Comparison of ENCODE assay signal across 25 cellular contexts in the genomic region with DNA sequence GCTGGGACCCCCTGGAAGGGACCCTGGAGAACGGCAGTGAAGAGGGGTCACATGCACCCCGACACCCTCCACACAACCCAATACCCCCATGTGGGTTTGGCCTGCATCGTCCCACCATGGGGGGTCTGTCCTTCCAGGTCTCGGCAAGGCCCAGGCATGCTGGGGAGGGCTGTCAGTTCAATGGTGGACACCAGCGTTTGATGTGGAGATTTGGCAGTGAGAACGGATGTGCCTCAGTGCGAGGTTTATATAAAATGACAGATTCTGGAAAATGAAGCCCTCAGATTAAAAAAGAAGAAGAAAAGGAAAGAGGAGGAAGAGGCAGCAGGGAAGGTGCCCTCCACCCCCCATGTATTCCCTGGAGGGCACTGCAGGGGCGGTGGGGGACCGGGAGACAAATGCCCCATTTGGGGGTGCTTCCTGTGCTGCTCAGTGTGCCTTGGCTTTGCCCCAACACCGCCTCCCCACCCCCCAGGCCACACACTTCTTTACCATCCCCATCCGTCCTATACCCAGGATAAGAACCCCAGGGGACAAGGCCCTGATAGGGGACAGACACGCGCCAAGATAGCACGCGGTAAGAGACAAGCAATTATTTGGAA. TPM values are rescaled to one million over a fixed set of nuclear protein-coding genes. Genes with fewer than 3 reads are reported as not detected.
"Had no signal": no experiment of that assay in that cellular context is flagged by ENCODE, and none has a peak within 500 bp of the region (broad histone marks: within the 10 kb centered on the region; RNA-seq: fewer than 3 reads in every experiment).

No MANE protein-coding gene starts in this region.

- H3K4me3 ChIP-seq: coronary artery, esophagus squamous epithelium, lower lobe of right lung, prostate gland, right atrium auricular region, smooth muscle cell, suprapubic skin, transverse colon, upper lobe of right lung, vagina had no signal

- H3K27me3 ChIP-seq: right atrium auricular region, transverse colon, vagina had no signal

- H3K9me3 Mint-ChIP-seq: naive thymus-derived CD8-positive, alpha-beta T cell; stimulated activated naive CD8-positive, alpha-beta T cell treated with anti-CD3 and anti-CD28 coated beads, Interleukin-15, amount 100 ng/mL, for 72 hours had no signal

- H3K4me1 ChIP-seq: esophagus squamous epithelium, lower lobe of right lung, prostate gland, right atrium auricular region, suprapubic skin, transverse colon, upper lobe of right lung, vagina had no signal

- H3K9me3 ChIP-seq: esophagus squamous epithelium, lower lobe of right lung, prostate gland, right atrium auricular region, suprapubic skin, transverse colon, upper lobe of right lung, vagina had no signal

- ATAC-seq: left ventricle myocardium superior; lower lobe of right lung; naive thymus-derived CD8-positive, alpha-beta T cell; sciatic nerve; stimulated activated naive CD8-positive, alpha-beta T cell treated with anti-CD3 and anti-CD28 coated beads, Interleukin-15, amount 100 ng/mL, for 72 hours; upper lobe of right lung had no signal

- H3K4me2 ChIP-seq: smooth muscle cell had no signal

- DNase-seq: dermis blood vessel endothelial cell; effector memory CD4-positive, alpha-beta T cell; erythroblast; esophagus squamous epithelium; foreskin melanocyte; left ventricle myocardium superior; lower lobe of right lung; naive thymus-derived CD8-positive, alpha-beta T cell; stimulated activated CD4-positive, alpha-beta T cell treated with anti-CD3 and anti-CD28 coated beads, Interleukin-12 subunit alpha, Interleukin-12 subunit beta, amount 100 ng/mL, for 4 hours; stimulated activated CD4-positive, alpha-beta T cell treated with anti-CD3 and anti-CD28 coated beads, Interleukin-1b, Interleukin-23, amount 100 ng/mL, for 48 hours; stimulated activated CD4-positive, alpha-beta T cell treated with anti-CD3 and anti-CD28 coated beads, Interleukin-4, amount 100 ng/mL, for 1 hour; stimulated activated CD8-positive, alpha-beta memory T cell treated with anti-CD3 and anti-CD28 coated beads, Interleukin-4, amount 100 ng/mL, for 48 hours; stimulated activated naive CD4-positive, alpha-beta T cell; stimulated activated naive CD8-positive, alpha-beta T cell treated with anti-CD3 and anti-CD28 coated beads, Interleukin-15, amount 100 ng/mL, for 72 hours; transverse colon; upper lobe of right lung had no signal

- H3K4me3 Mint-ChIP-seq: naive thymus-derived CD8-positive, alpha-beta T cell; stimulated activated naive CD8-positive, alpha-beta T cell treated with anti-CD3 and anti-CD28 coated beads, Interleukin-15, amount 100 ng/mL, for 72 hours had no signal

- H3K36me3 ChIP-seq: esophagus squamous epithelium, lower lobe of right lung, prostate gland, right atrium auricular region, suprapubic skin, transverse colon, upper lobe of right lung, vagina had no signal

- H3K27ac ChIP-seq: coronary artery, esophagus squamous epithelium, lower lobe of right lung, prostate gland, right atrium auricular region, suprapubic skin, transverse colon, upper lobe of right lung, vagina had no signal

- H3K4me1 Mint-ChIP-seq: naive thymus-derived CD8-positive, alpha-beta T cell; stimulated activated naive CD8-positive, alpha-beta T cell treated with anti-CD3 and anti-CD28 coated beads, Interleukin-15, amount 100 ng/mL, for 72 hours had no signal

- H3K27ac Mint-ChIP-seq: stimulated activated naive CD8-positive, alpha-beta T cell treated with anti-CD3 and anti-CD28 coated beads, Interleukin-15, amount 100 ng/mL, for 72 hours had no signal

- H3K36me3 Mint-ChIP-seq: naive thymus-derived CD8-positive, alpha-beta T cell had no signal

RNA-seq across cellular contexts. Expression of a gene that starts 21.1 kb away (rescaled TPM):
- total RNA-seq: dermis blood vessel endothelial cell; left ventricle myocardium superior; lower lobe of right lung; myocyte; naive thymus-derived CD8-positive, alpha-beta T cell; osteocyte; right atrium auricular region; sciatic nerve; smooth muscle cell; suprapubic skin; upper lobe of right lung had no signal
